In genomic region chr2:53490659-53491058, GRCh38 we compare ENCODE assay signal across 12 cellular contexts.
DNase-seq lines count a peak whose midpoint lies in the region; ATAC-seq, FAIRE-seq and TF ChIP-seq lines count a peak whose summit lies in the region.
"Had no signal": no experiment of that assay in that cellular context is flagged by ENCODE, and none has a peak within 500 bp of the region (broad histone marks: within the 10 kb centered on the region; RNA-seq: fewer than 3 reads in every experiment).

No MANE protein-coding gene starts in this region.

- H3K4me1 ChIP-seq in A549 (no peaks in the 10 kb centered on the region), HAP-1 (no peaks in the 10 kb centered on the region)

- no peaks in the 10 kb centered on the region for H3K36me3 Mint-ChIP-seq in central memory CD8-positive, alpha-beta T cell (ENCODE audit: insufficient read depth)

- WGBS in A549 (ENCODE audit: missing lambda C conversion rate), result 5% methylated on average over 5 of the region's 5 CpGs

- H3K4me2 ChIP-seq in A549, result no peak overlapping the region

- no peak for TF ChIP-seq EP300 in A549 (IDR thresholded peaks at IDR 0.05)

- H3K4me3 ChIP-seq in A549 (no peak overlapping the region), HAP-1 (no peak overlapping the region), coronary artery (no peak overlapping the region)
- H3K4me3 ChIP-seq: lung had no signal

- H3K27me3 ChIP-seq in HAP-1 (ENCODE audit: low read depth), result no peaks in the 10 kb centered on the region

- CTCF ChIA-PET in A549 (lab: Yijun Ruan, JAX), result no interaction called here

- POLR2A ChIA-PET in A549 (lab: Yijun Ruan, JAX), result no interaction called here

- no peak for TF ChIP-seq POLR2A in A549 (IDR thresholded peaks at IDR 0.05; ENCODE audit: low read length)

- H3K9me3 ChIP-seq in A549, result no peaks in the 10 kb centered on the region
- no peaks in the 10 kb centered on the region for H3K9me3 ChIP-seq in HAP-1

- H3K4me1 Mint-ChIP-seq in central memory CD8-positive, alpha-beta T cell, result no peaks in the 10 kb centered on the region

- peak in 1 of 2 experiments; percentile 14 for DNase-seq in A549 (ENCODE audit: low read depth in 1 of 2, low spot score in 1 of 2)
- peak; percentile 64 for DNase-seq in NCI-H1092 treated with DMSO at 0.1 percent for 48 hours (lab: John Stamatoyannopoulos, UW)
- DNase-seq in central memory CD8-positive, alpha-beta T cell (ENCODE audit: low spot score in 2 of 2), result no peak
- peak; percentile 58 for DNase-seq in middle frontal gyrus (ENCODE audit: extremely low spot score, low spot score)
- DNase-seq in activated CD4-positive, alpha-beta T cell treated with anti-CD3 and anti-CD28 coated beads, Interleukin-2, amount 50 U/mL, for 48 hours, result no peak
- no peak for DNase-seq in HAP-1 (ENCODE audit: low spot score in 2 of 2)
- no peak for DNase-seq in coronary artery (ENCODE audit: low spot score)
- DNase-seq: Kasumi-1; stimulated activated CD4-positive, alpha-beta T cell treated with anti-CD3 and anti-CD28 coated beads, Interleukin-4, amount 100 ng/mL, for 24 hours had no signal

- H3K9me3 Mint-ChIP-seq in central memory CD8-positive, alpha-beta T cell, result no peaks in the 10 kb centered on the region

- peak overlapping the region in 1 of 2 experiments; percentile 52; a peak in 3 of 6 replicates for H3K27ac ChIP-seq in A549
- peak overlapping the region in 1 of 2 donors; percentile 40 for H3K27ac ChIP-seq in coronary artery
- H3K27ac ChIP-seq: C4-2B had no signal

- in situ Hi-C loops in HAP-1 (cut with MboI; ENCODE audit: low sequenced_read_pairs), result no loop called here

- TF ChIP-seq CTCF in A549 (IDR thresholded peaks at IDR 0.05), result no peak
- no peak for TF ChIP-seq CTCF in coronary artery (IDR thresholded peaks at IDR 0.05)

- peak; percentile 69 to 72 for ATAC-seq in A549
- ATAC-seq in central memory CD8-positive, alpha-beta T cell (replicated peaks; ENCODE audit: extremely low read depth, poor library complexity, severe bottlenecking), result no peak
- no peak for ATAC-seq in GM19351 (IDR thresholded peaks at IDR 0.05; ENCODE audit: unreplicated experiment)

- peak overlapping the region; percentile 32 for H3K27ac Mint-ChIP-seq in central memory CD8-positive, alpha-beta T cell (ENCODE audit: low read depth)

- FAIRE-seq in A549 (lab: Jason Lieb, UNC), result no peak

- H3K27me3 Mint-ChIP-seq in central memory CD8-positive, alpha-beta T cell, result peaks cover 15% of the 10 kb centered on the region

- TF ChIP-seq RAD21 in A549 (conservative IDR thresholded peaks at IDR 0.05 in 1 of 2, IDR thresholded peaks at IDR 0.05 in 1 of 2), result no peak

- no peaks in the 10 kb centered on the region for H3K36me3 ChIP-seq in HAP-1 (replicated peaks)

- H3K4me3 Mint-ChIP-seq in central memory CD8-positive, alpha-beta T cell, result no peak overlapping the region

TF ChIP-seq in A549, 52 proteins besides CTCF, POLR2A, EP300 and RAD21:
- TF ChIP-seq MAFK (IDR thresholded peaks at IDR 0.05; ENCODE audit: partially characterized antibody), result peak; percentile 25
- TF ChIP-seq TFCP2L1 (CRISPR knock-in tag; IDR thresholded peaks at IDR 0.05), result no peak
TF ChIP-seq in A549: peak in this region for 1.

Comparison
In these comparisons a context has a peak if more than half of its experiments do, and no peak if none do; other contexts are left out.
1. ATAC-seq: peak in A549 (2 of 2); none in central memory CD8-positive, alpha-beta T cell (single experiment) and GM19351 (single experiment).
2. DNase-seq: peak in NCI-H1092 treated with DMSO at 0.1 percent for 48 hours (single experiment) and middle frontal gyrus (single experiment); none in central memory CD8-positive, alpha-beta T cell (0 of 2), activated CD4-positive, alpha-beta T cell treated with anti-CD3 and anti-CD28 coated beads, Interleukin-2, amount 50 U/mL, for 48 hours (0 of 2), HAP-1 (0 of 2) and coronary artery (single experiment).